7 cellular contexts compared by ENCODE assay signal in the genomic region with DNA sequence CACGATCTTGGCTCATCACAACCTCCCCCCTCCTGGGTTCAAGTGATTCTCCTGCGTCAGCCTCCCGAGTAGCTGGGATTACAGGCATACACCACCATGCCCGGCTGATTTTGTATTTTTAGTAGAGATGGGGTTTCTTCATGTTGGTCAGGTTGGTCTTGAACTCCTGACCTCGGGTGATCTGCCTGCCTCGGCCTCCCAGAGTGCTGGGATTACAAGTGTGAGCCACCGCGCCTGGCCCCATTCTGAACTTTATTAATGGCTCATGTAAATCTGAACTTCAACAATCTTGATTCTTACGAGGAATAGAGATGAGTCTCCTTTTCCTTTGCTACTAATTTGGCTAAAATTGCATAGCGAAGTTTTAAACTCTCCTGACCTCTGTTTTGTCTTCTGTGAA. TPM values are rescaled to one million over a fixed set of nuclear protein-coding genes. Genes with fewer than 3 reads are reported as not detected.
A peak's percentile ranks its signal among the peaks of the same experiment; 100 is the strongest.
DNase-seq lines count a peak whose midpoint lies in the region; ATAC-seq and TF ChIP-seq lines count a peak whose summit lies in the region.
"Not testable (repeated sequence)": the region's sequence is repeated elsewhere in the genome, so short reads cannot be mapped to it uniquely, and the experiment has no call there.

No MANE protein-coding gene starts in this region.

- not testable (repeated sequence) for DNase-seq in T-helper 2 cell treated with Interferon-gamma antibody and Interleukin-4, amounts not matched to agents 5 μg/mL and 100 μg/mL, for 36 hours (ENCODE audit: low spot score); endothelial cell (ENCODE audit: low spot score); stimulated activated effector memory CD8-positive, alpha-beta T cell treated with anti-CD3 and anti-CD28 coated beads, Interleukin-12 subunit alpha, Interleukin-12 subunit beta, amount 100 ng/mL, for 72 hours (ENCODE audit: low spot score in 2 of 2)
- DNase-seq in activated CD8-positive, alpha-beta memory T cell treated with anti-CD3 and anti-CD28 coated beads for 24 hours, result peak; percentile 52

- peaks cover 78% of the 10 kb centered on the region for H3K4me1 Mint-ChIP-seq in T-helper 2 cell treated with Interferon-gamma antibody and Interleukin-4, amounts not matched to agents 5 μg/mL and 100 μg/mL, for 36 hours (ENCODE audit: low read depth)
- H3K4me1 Mint-ChIP-seq in activated naive CD4-positive, alpha-beta T cell treated with anti-CD3 and anti-CD28 coated beads, Interleukin-2, amount 50 U/mL, for 24 hours, result peaks cover 97% of the 10 kb centered on the region
- peaks cover 77% of the 10 kb centered on the region for H3K4me1 Mint-ChIP-seq in endothelial cell (ENCODE audit: unreplicated experiment)
- H3K4me1 Mint-ChIP-seq in stimulated activated effector memory CD8-positive, alpha-beta T cell treated with anti-CD3 and anti-CD28 coated beads, Interleukin-12 subunit alpha, Interleukin-12 subunit beta, amount 100 ng/mL, for 72 hours, result peaks cover 92% of the 10 kb centered on the region

- H3K27ac Mint-ChIP-seq in T-helper 2 cell treated with Interferon-gamma antibody and Interleukin-4, amounts not matched to agents 5 μg/mL and 100 μg/mL, for 36 hours, result peak overlapping the region; percentile 79
- H3K27ac Mint-ChIP-seq in activated naive CD4-positive, alpha-beta T cell treated with anti-CD3 and anti-CD28 coated beads, Interleukin-2, amount 50 U/mL, for 24 hours, result peak overlapping the region; percentile 97
- H3K27ac Mint-ChIP-seq in endothelial cell (ENCODE audit: unreplicated experiment), result peak overlapping the region; percentile 88
- H3K27ac Mint-ChIP-seq in stimulated activated effector memory CD8-positive, alpha-beta T cell treated with anti-CD3 and anti-CD28 coated beads, Interleukin-12 subunit alpha, Interleukin-12 subunit beta, amount 100 ng/mL, for 72 hours, result peak overlapping the region; percentile 83

- H3K9me3 Mint-ChIP-seq in T-helper 2 cell treated with Interferon-gamma antibody and Interleukin-4, amounts not matched to agents 5 μg/mL and 100 μg/mL, for 36 hours; activated naive CD4-positive, alpha-beta T cell treated with anti-CD3 and anti-CD28 coated beads, Interleukin-2, amount 50 U/mL, for 24 hours; endothelial cell (ENCODE audit: unreplicated experiment); stimulated activated effector memory CD8-positive, alpha-beta T cell treated with anti-CD3 and anti-CD28 coated beads, Interleukin-12 subunit alpha, Interleukin-12 subunit beta, amount 100 ng/mL, for 72 hours: not testable (repeated sequence)

- peaks cover 52% of the 10 kb centered on the region for H3K36me3 Mint-ChIP-seq in T-helper 2 cell treated with Interferon-gamma antibody and Interleukin-4, amounts not matched to agents 5 μg/mL and 100 μg/mL, for 36 hours (ENCODE audit: low read depth)
- peaks cover 14% of the 10 kb centered on the region for H3K36me3 Mint-ChIP-seq in activated naive CD4-positive, alpha-beta T cell treated with anti-CD3 and anti-CD28 coated beads, Interleukin-2, amount 50 U/mL, for 24 hours
- H3K36me3 Mint-ChIP-seq in endothelial cell (ENCODE audit: low read depth, unreplicated experiment), result not testable (repeated sequence)
- H3K36me3 Mint-ChIP-seq in stimulated activated effector memory CD8-positive, alpha-beta T cell treated with anti-CD3 and anti-CD28 coated beads, Interleukin-12 subunit alpha, Interleukin-12 subunit beta, amount 100 ng/mL, for 72 hours, result peaks cover 56% of the 10 kb centered on the region

- peak overlapping the region; percentile 68 for H3K4me3 Mint-ChIP-seq in T-helper 2 cell treated with Interferon-gamma antibody and Interleukin-4, amounts not matched to agents 5 μg/mL and 100 μg/mL, for 36 hours
- peak overlapping the region; percentile 49 for H3K4me3 Mint-ChIP-seq in activated naive CD4-positive, alpha-beta T cell treated with anti-CD3 and anti-CD28 coated beads, Interleukin-2, amount 50 U/mL, for 24 hours
- H3K4me3 Mint-ChIP-seq in endothelial cell (ENCODE audit: unreplicated experiment), result not testable (repeated sequence)
- H3K4me3 Mint-ChIP-seq in stimulated activated effector memory CD8-positive, alpha-beta T cell treated with anti-CD3 and anti-CD28 coated beads, Interleukin-12 subunit alpha, Interleukin-12 subunit beta, amount 100 ng/mL, for 72 hours, result peak overlapping the region; percentile 67

- not testable (repeated sequence) for H3K27me3 Mint-ChIP-seq in T-helper 2 cell treated with Interferon-gamma antibody and Interleukin-4, amounts not matched to agents 5 μg/mL and 100 μg/mL, for 36 hours (ENCODE audit: low read depth); activated naive CD4-positive, alpha-beta T cell treated with anti-CD3 and anti-CD28 coated beads, Interleukin-2, amount 50 U/mL, for 24 hours; endothelial cell (ENCODE audit: unreplicated experiment)

- ATAC-seq in GM18868 (IDR thresholded peaks at IDR 0.05; ENCODE audit: unreplicated experiment), result peak; percentile 25
- peak; percentile 24 for ATAC-seq in HG02678 (IDR thresholded peaks at IDR 0.05; ENCODE audit: unreplicated experiment)
- ATAC-seq in stimulated activated effector memory CD8-positive, alpha-beta T cell treated with anti-CD3 and anti-CD28 coated beads, Interleukin-12 subunit alpha, Interleukin-12 subunit beta, amount 100 ng/mL, for 72 hours, result not testable (repeated sequence)

- TF ChIP-seq CTCF in endothelial cell (IDR thresholded peaks at IDR 0.05; ENCODE audit: unreplicated experiment), result not testable (repeated sequence)

RNA-seq across cellular contexts. Expression of a gene that starts 12.2 kb away (rescaled TPM):
- total RNA-seq in endothelial cell (ENCODE audit: unreplicated experiment), result 93.7 TPM
